In genomic region chr10:117684211-117684610, GRCh38 we compare ENCODE assay signal across 17 cellular contexts.
"Had no signal": no experiment of that assay in that cellular context is flagged by ENCODE, and none has a peak within 500 bp of the region (broad histone marks: within the 10 kb centered on the region; RNA-seq: fewer than 3 reads in every experiment).

No MANE protein-coding gene starts in this region.

- H3K27ac ChIP-seq: colonic mucosa, esophagus squamous epithelium, foreskin keratinocyte, left lung, lower lobe of right lung, spleen, thoracic aorta had no signal

- H3K4me3 ChIP-seq: colonic mucosa, left lung, lower lobe of right lung, spleen, thoracic aorta had no signal

- H3K27me3 ChIP-seq: colonic mucosa had no signal

- H3K9me3 ChIP-seq: colonic mucosa, esophagus squamous epithelium, left lung, lower lobe of right lung, spleen, thoracic aorta had no signal

- DNase-seq: dermis blood vessel endothelial cell; esophagus squamous epithelium; foreskin keratinocyte; kidney glomerular epithelial cell; mesendoderm; naive thymus-derived CD4-positive, alpha-beta T cell; spleen; stimulated activated CD4-positive, alpha-beta T cell treated with anti-CD3 and anti-CD28 coated beads, Interleukin-15, amount 100 ng/mL, for 24 hours; stimulated activated CD4-positive, alpha-beta T cell treated with anti-CD3 and anti-CD28 coated beads, Interleukin-1b, Interleukin-23, amount 100 ng/mL, for 48 hours; stimulated activated CD4-positive, alpha-beta T cell treated with anti-CD3 and anti-CD28 coated beads, Interleukin-4, amount 100 ng/mL, for 24 hours; stimulated activated naive B cell treated with anti-CD40 and anti-IgM and Interleukin-4, amounts not matched to agents 10 μg/mL and 1 μg/mL and 100 μg/mL, for 72 hours; stimulated activated naive CD8-positive, alpha-beta T cell treated with anti-CD3 and anti-CD28 coated beads, Interleukin-15, amount 100 ng/mL, for 72 hours; trophoblast cell had no signal

- ATAC-seq: naive thymus-derived CD4-positive, alpha-beta T cell; stimulated activated naive B cell treated with anti-CD40 and anti-IgM and Interleukin-4, amounts not matched to agents 10 μg/mL and 1 μg/mL and 100 μg/mL, for 72 hours; stimulated activated naive CD8-positive, alpha-beta T cell treated with anti-CD3 and anti-CD28 coated beads, Interleukin-15, amount 100 ng/mL, for 72 hours had no signal

- H3K36me3 ChIP-seq: colonic mucosa, esophagus squamous epithelium, left lung, lower lobe of right lung, spleen, thoracic aorta had no signal

- H3K4me1 ChIP-seq: colonic mucosa, foreskin keratinocyte, left lung, lower lobe of right lung had no signal
